Comparison of ENCODE assay signal across 20 cellular contexts in the genomic region with DNA sequence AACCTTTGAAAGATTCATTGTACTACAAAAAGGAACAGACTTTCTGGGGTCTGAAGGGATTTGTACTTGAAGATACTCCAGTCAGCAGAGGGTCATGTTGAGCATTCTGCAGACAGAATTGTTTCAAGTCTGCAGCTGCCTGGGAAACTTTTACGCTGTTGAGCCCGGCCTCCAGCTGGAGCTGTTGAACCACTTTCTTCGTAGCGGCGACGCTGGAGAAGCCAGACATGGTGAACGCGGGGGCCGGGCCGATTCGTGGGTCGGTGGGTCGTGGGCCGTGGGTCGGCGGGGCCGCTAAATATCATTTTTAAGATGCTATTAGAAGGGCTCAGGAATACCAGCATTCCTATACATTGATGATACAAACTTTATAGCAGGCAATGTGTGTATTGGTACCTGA. TPM values are rescaled to one million over a fixed set of nuclear protein-coding genes. Genes with fewer than 3 reads are reported as not detected.
A peak's percentile ranks its signal among the peaks of the same experiment; 100 is the strongest.
DNase-seq lines count a peak whose midpoint lies in the region; ATAC-seq, FAIRE-seq and TF ChIP-seq lines count a peak whose summit lies in the region.
"Had no signal": no experiment of that assay in that cellular context is flagged by ENCODE, and none has a peak within 500 bp of the region (broad histone marks: within the 10 kb centered on the region; RNA-seq: fewer than 3 reads in every experiment).

No MANE protein-coding gene starts in this region.

- no peak overlapping the region for H3K27ac ChIP-seq in GM23338 (ENCODE audit: low read depth)
- no peak overlapping the region; the same call in 2 of the 3 replicates for H3K27ac ChIP-seq in K562 (ENCODE audit: extremely low read depth, low read depth, low read length)
- no peak overlapping the region for H3K27ac ChIP-seq in Karpas-422 (ENCODE audit: low read length)
- H3K27ac ChIP-seq: BLaER1, thoracic aorta had no signal

- peak; percentile 59 for FAIRE-seq in K562 (lab: Jason Lieb, UNC)
- FAIRE-seq: H1, TTC549 had no signal

- in situ Hi-C loops in K562 (cut with MboI) = no loop called here

- no peak overlapping the region for H2AFZ ChIP-seq in GM23338
- peak overlapping the region; percentile 53 for H2AFZ ChIP-seq in K562 (ENCODE audit: low read depth, low read length)
- no peak overlapping the region for H2AFZ ChIP-seq in Karpas-422 (ENCODE audit: low read length)

- peak in 1 of 2 experiments; percentile 71; a peak in 2 of 4 replicates for TF ChIP-seq RAD21 in K562 (CRISPR knock-in tag; conservative IDR thresholded peaks at IDR 0.05 in 1 of 2, IDR thresholded peaks at IDR 0.05 in 1 of 2)

- H3K9me2 ChIP-seq in GM23338 (ENCODE audit: insufficient read depth) (no peaks in the 10 kb centered on the region), Karpas-422 (replicated peaks; ENCODE audit: insufficient read depth, low read length) (no peaks in the 10 kb centered on the region)

- H3K4me3 Mint-ChIP-seq in GM23338 = no peak overlapping the region
- no peak overlapping the region for H3K4me3 Mint-ChIP-seq in glutamatergic neuron (ENCODE audit: unreplicated experiment)
- H3K4me3 Mint-ChIP-seq in nephron progenitor cell = no peak overlapping the region

- H3K27me3 Mint-ChIP-seq in GM23338 (ENCODE audit: insufficient read depth, low read depth, poor library complexity) (no peaks in the 10 kb centered on the region), glutamatergic neuron (ENCODE audit: unreplicated experiment) (no peaks in the 10 kb centered on the region), nephron progenitor cell (ENCODE audit: low read depth, poor library complexity) (peaks cover 11% of the 10 kb centered on the region)

- no peak for TF ChIP-seq EP300 in K562 (IDR thresholded peaks at IDR 0.05; ENCODE audit: low read length)

- TF ChIP-seq POLR2A in K562 (conservative IDR thresholded peaks at IDR 0.05) = no peak

- H3K27me3 ChIP-seq in GM23338 (ENCODE audit: insufficient read depth) (no peaks in the 10 kb centered on the region), K562 (ENCODE audit: control insufficient read depth in 2 of 2, insufficient read depth in 2 of 2, low read length in 2 of 2) (no peaks in the 10 kb centered on the region), Karpas-422 (ENCODE audit: low read length) (no peaks in the 10 kb centered on the region)

- no peaks in the 10 kb centered on the region for H3F3A ChIP-seq in GM23338 (replicated peaks; ENCODE audit: low read depth)

- H3K4me2 ChIP-seq in GM23338 (no peak overlapping the region), K562 (ENCODE audit: insufficient read depth, low read length) (peak overlapping the region; percentile 29; the same call in 1 of the 2 replicates), Karpas-422 (ENCODE audit: low read depth, low read length, poor library complexity, severe bottlenecking) (no peak overlapping the region)
- H3K4me2 ChIP-seq: BLaER1 had no signal

- no peaks in the 10 kb centered on the region for H3K9me3 Mint-ChIP-seq in GM23338
- no peaks in the 10 kb centered on the region for H3K9me3 Mint-ChIP-seq in glutamatergic neuron (ENCODE audit: unreplicated experiment)
- H3K9me3 Mint-ChIP-seq in nephron progenitor cell = no peaks in the 10 kb centered on the region

- H3K4me1 Mint-ChIP-seq in GM23338 (no peaks in the 10 kb centered on the region), glutamatergic neuron (ENCODE audit: low read depth, unreplicated experiment) (no peaks in the 10 kb centered on the region), nephron progenitor cell (no peaks in the 10 kb centered on the region)

- WGBS in K562 (ENCODE audit: insufficient coverage, low coverage, missing lambda C conversion rate) = 37% methylated on average over 14 of the region's 17 CpGs

- H3K27ac Mint-ChIP-seq in GM23338 (no peak overlapping the region), glutamatergic neuron (ENCODE audit: unreplicated experiment) (no peak overlapping the region), nephron progenitor cell (no peak overlapping the region)

- peak; percentile 40 for DNase-seq in GM23338 (ENCODE audit: low spot score)
- DNase-seq in K562 (ENCODE audit: extremely low read depth in 1 of 4, low spot score in 3 of 4) = peak in 2 of 4 experiments; percentile 18 to 73
- DNase-seq in glutamatergic neuron = peak; percentile 10
- peak; percentile 29 for DNase-seq in nephron progenitor cell
- DNase-seq in Karpas-422 = no peak
- no peak for DNase-seq in AG20443 (ENCODE audit: low spot score)
- DNase-seq: activated naive CD4-positive, alpha-beta T cell treated with anti-CD3 and anti-CD28 coated beads, Interleukin-2, amount 50 U/mL, for 16 hours; activated T-cell treated with anti-CD3 and anti-CD28 coated beads, Interleukin-2, amount 50 U/mL, for 1 hour; dermis blood vessel endothelial cell; hippocampal formation; mucosa of descending colon; NCI-H1105; NCI-H2107; NCI-H774 had no signal

- no peaks in the 10 kb centered on the region for H3K36me3 ChIP-seq in GM23338 (ENCODE audit: insufficient read depth)
- H3K36me3 ChIP-seq in K562 (ENCODE audit: control insufficient read depth, insufficient read depth, low read length) = no peaks in the 10 kb centered on the region
- no peaks in the 10 kb centered on the region for H3K36me3 ChIP-seq in Karpas-422 (ENCODE audit: insufficient read depth, low read length)
- H3K36me3 ChIP-seq: BLaER1, thoracic aorta had no signal

- ATAC-seq in GM23338 (peak; percentile 45; the same call in 1 of the 3 replicates), K562 (peak; percentile 94), GM21367 (IDR thresholded peaks at IDR 0.05; ENCODE audit: unreplicated experiment) (no peak), HG03139 (IDR thresholded peaks at IDR 0.05; ENCODE audit: unreplicated experiment) (no peak)
- ATAC-seq: mucosa of descending colon had no signal

- BruUV-seq in K562 (replicated peaks; lab: Mats Ljungman, UMichigan) = no TSS peak

- no peaks in the 10 kb centered on the region; the same call in 1 of the 2 replicates for H3K9me3 ChIP-seq in K562 (replicated peaks; ENCODE audit: control insufficient read depth, insufficient read depth, low read depth, low read length)
- no peaks in the 10 kb centered on the region for H3K9me3 ChIP-seq in Karpas-422 (ENCODE audit: low read length)
- H3K9me3 ChIP-seq: BLaER1, mucosa of descending colon, thoracic aorta had no signal

- CTCF ChIA-PET in K562 (lab: Yijun Ruan, JAX; ENCODE audit: low intra/inter-chr PET ratio) = no interaction called here

- POLR2A ChIA-PET in K562 (lab: Yijun Ruan, JAX) = interaction anchor here (0.6 to 0.7 kb wide), 2 partner anchors 25 to 28 kb away, joined by 3 read pairs; no protein-coding TSS in a partner anchor

- no peaks in the 10 kb centered on the region for H4K20me1 ChIP-seq in GM23338 (replicated peaks; ENCODE audit: insufficient read depth)
- no peaks in the 10 kb centered on the region for H4K20me1 ChIP-seq in K562 (replicated peaks; ENCODE audit: control insufficient read depth, insufficient read depth, low read length)
- H4K20me1 ChIP-seq in Karpas-422 (ENCODE audit: insufficient read depth, low read depth, low read length) = no peaks in the 10 kb centered on the region
- H4K20me1 ChIP-seq: BLaER1 had no signal

- H3K4me1 ChIP-seq in GM23338 (ENCODE audit: insufficient read depth) = no peaks in the 10 kb centered on the region
- H3K4me1 ChIP-seq in K562 (replicated peaks in 1 of 2; ENCODE audit: control insufficient read depth in 2 of 2, insufficient read depth in 2 of 2, low read length in 2 of 2) = peaks cover 0 to 3% of the 10 kb centered on the region in 2 experiments; a peak in 3 of 5 replicates
- no peaks in the 10 kb centered on the region; the same call in 1 of the 2 replicates for H3K4me1 ChIP-seq in Karpas-422 (ENCODE audit: low read length)

- no peak overlapping the region for H3K4me3 ChIP-seq in GM23338
- 0 out of 2 replicates have a peak overlapping the region, but pooled peaks have one; percentile 9 for H3K4me3 ChIP-seq in K562
- no peak overlapping the region for H3K4me3 ChIP-seq in Karpas-422 (ENCODE audit: low read length)
- H3K4me3 ChIP-seq: BLaER1, mucosa of descending colon, thoracic aorta had no signal

- H3K36me3 Mint-ChIP-seq in GM23338 (ENCODE audit: low read depth) (no peaks in the 10 kb centered on the region), glutamatergic neuron (ENCODE audit: unreplicated experiment) (no peaks in the 10 kb centered on the region), nephron progenitor cell (ENCODE audit: low read depth) (no peaks in the 10 kb centered on the region)

- intact Hi-C loops in K562 (cut with micrococcal nuclease) = loop anchor here (1.0 to 2.0 kb wide), 3 partner anchors 55 to 186 kb away; no protein-coding TSS in a partner anchor

- TF ChIP-seq CTCF in GM23338 (conservative IDR thresholded peaks at IDR 0.05; ENCODE audit: low read depth in 2 of 2) = peak in 1 of 2 experiments; percentile 38; a peak in 2 of 4 replicates
- peak; percentile 39 to 51 (median 49); a peak in 4 of 6 replicates for TF ChIP-seq CTCF in K562 (IDR thresholded peaks at IDR 0.05 in 2 of 3, conservative IDR thresholded peaks at IDR 0.05 in 1 of 3; ENCODE audit: insufficient read depth in 2 of 3, low read depth in 1 of 3, low read length in 3 of 3)
- no peak for TF ChIP-seq CTCF in glutamatergic neuron (IDR thresholded peaks at IDR 0.05; ENCODE audit: partially characterized antibody, unreplicated experiment)
- TF ChIP-seq CTCF in nephron progenitor cell (IDR thresholded peaks at IDR 0.05) = no peak

- no peak overlapping the region for H3K9ac ChIP-seq in K562 (ENCODE audit: insufficient read depth in 1 of 2, low read depth in 2 of 2, low read length in 2 of 2)
- no peak overlapping the region for H3K9ac ChIP-seq in Karpas-422 (ENCODE audit: low read length)
- H3K9ac ChIP-seq: BLaER1 had no signal

- no peaks in the 10 kb centered on the region for H3K9me1 ChIP-seq in K562 (ENCODE audit: control insufficient read depth, insufficient read depth, low read length)

- H3K79me2 ChIP-seq in GM23338 (replicated peaks; ENCODE audit: insufficient read depth) (no peaks in the 10 kb centered on the region), K562 (ENCODE audit: control insufficient read depth, insufficient read depth, low read length) (no peaks in the 10 kb centered on the region), Karpas-422 (ENCODE audit: low read length) (no peaks in the 10 kb centered on the region)

RNA-seq across cellular contexts. Expression of gene RTL9, which starts 12.0 kb away (rescaled TPM):
- total RNA-seq in GM23338 (2014; rRNA removed; shearing (Covaris generic)) = 0.19 and 0.31 TPM in 2 replicates
- polyA plus RNA-seq in GM23338 (2016; fragmentation: Nextera tagmentation; extraction: Ambion mirVana) = not detected in 2 replicates
- total RNA-seq in K562 (2011; cell fraction: chromatin; rRNA removed; ENCODE audit: low replicate concordance) = 0.16 and 0.26 TPM in 2 replicates
- total RNA-seq in K562 (2011; cell fraction: nucleolus; rRNA removed) = under 0.01 TPM in 1 of 2 replicates, not detected in the other
- 0.15 TPM in 2 replicates for total RNA-seq in K562 (2011; cell fraction: nucleoplasm; rRNA removed)
- 0.04 and 0.05 TPM in 2 replicates for total RNA-seq in K562 (2014; rRNA removed)
- total RNA-seq in K562 (2014; rRNA removed; fragmentation: Illumina TruSeq; extraction: Trizol) = 0.10 and 0.11 TPM in 2 replicates
- 0.04 TPM in 1 of 2 replicates, not detected in the other for total RNA-seq in K562 (2015; rRNA removed; fragmentation: Illumina TruSeq; extraction: Trizol)
- 0.16 and 0.31 TPM in 2 replicates for total RNA-seq in K562 (2021)
- polyA plus RNA-seq in K562 (2011; rRNA removed) = 0.03 and 0.35 TPM in 2 replicates
- polyA plus RNA-seq in K562 (2011; cell fraction: cytosol; rRNA removed) = 0.06 and 0.52 TPM in 2 replicates
- 0.10 and 1.2 TPM in 2 replicates for polyA plus RNA-seq in K562 (2011; cell fraction: nucleus; rRNA removed)
- 0.08 and 0.17 TPM in 2 replicates for polyA plus RNA-seq in K562 (2012)
- polyA plus RNA-seq in K562 (2014; fragmentation: Illumina TruSeq; extraction: Trizol) = 0.18 and 0.22 TPM in 2 replicates
- under 1 TPM in 1 of 2 experiments, not detected in 1; 0.06 TPM for polyA plus RNA-seq in K562 (2014; fragmentation: Nextera tagmentation; extraction: Ambion mirVana)
- 0.11 and 0.21 TPM in 2 replicates for polyA plus RNA-seq in K562 (2014; rRNA removed)
- 0.25 TPM in 1 of 2 replicates, not detected in the other for polyA minus RNA-seq in K562 (2011; rRNA and poly(A)+ RNA removed)
- polyA minus RNA-seq in K562 (2011; cell fraction: cytosol; rRNA and poly(A)+ RNA removed) = 0.38 TPM in 1 of 2 replicates, not detected in the other
- 0.13 TPM in 1 of 2 replicates, not detected in the other for polyA minus RNA-seq in K562 (2011; cell fraction: nucleus; rRNA and poly(A)+ RNA removed)
- total RNA-seq in glutamatergic neuron (ENCODE audit: unreplicated experiment) = 1.8 TPM
- total RNA-seq in Karpas-422 (2014; rRNA removed; shearing (Covaris generic); ENCODE audit: low replicate concordance) = 0.07 TPM in 1 of 2 replicates, not detected in the other
- total RNA-seq: dermis blood vessel endothelial cell had no signal

RNA-seq across cellular contexts. Expression of gene AMMECR1, which starts 28.8 kb away (rescaled TPM):
- 31.3 and 32.5 TPM in 2 replicates for total RNA-seq in GM23338 (2014; rRNA removed; shearing (Covaris generic))
- 12.4 and 16.9 TPM in 2 replicates for polyA plus RNA-seq in GM23338 (2016; fragmentation: Nextera tagmentation; extraction: Ambion mirVana)
- 9.3 and 29.0 TPM in 2 replicates for total RNA-seq in K562 (2011; cell fraction: chromatin; rRNA removed; ENCODE audit: low replicate concordance)
- 9.2 and 10.7 TPM in 2 replicates for total RNA-seq in K562 (2011; cell fraction: nucleolus; rRNA removed)
- 24.3 and 40.2 TPM in 2 replicates for total RNA-seq in K562 (2011; cell fraction: nucleoplasm; rRNA removed)
- total RNA-seq in K562 (2014; rRNA removed) = 20.6 and 24.1 TPM in 2 replicates
- 34.8 and 40.7 TPM in 2 replicates for total RNA-seq in K562 (2014; rRNA removed; fragmentation: Illumina TruSeq; extraction: Trizol)
- total RNA-seq in K562 (2015; rRNA removed; fragmentation: Illumina TruSeq; extraction: Trizol) = 23.3 and 23.6 TPM in 2 replicates
- 30.5 and 33.9 TPM in 2 replicates for total RNA-seq in K562 (2021)
- 29.3 and 36.7 TPM in 2 replicates for polyA plus RNA-seq in K562 (2011; rRNA removed)
- 15.2 and 15.6 TPM in 2 replicates for polyA plus RNA-seq in K562 (2011; cell fraction: cytosol; rRNA removed)
- polyA plus RNA-seq in K562 (2011; cell fraction: nucleus; rRNA removed) = 20.0 and 20.8 TPM in 2 replicates
- polyA plus RNA-seq in K562 (2012) = 12.4 and 19.0 TPM in 2 replicates
- 27.6 and 35.8 TPM in 2 replicates for polyA plus RNA-seq in K562 (2014; fragmentation: Illumina TruSeq; extraction: Trizol)
- polyA plus RNA-seq in K562 (2014; fragmentation: Nextera tagmentation; extraction: Ambion mirVana) = 10 to 100 TPM; 13.9 to 16.1 TPM
- polyA plus RNA-seq in K562 (2014; rRNA removed) = 17.9 and 18.6 TPM in 2 replicates
- polyA minus RNA-seq in K562 (2011; rRNA and poly(A)+ RNA removed) = 40.6 TPM in 2 replicates
- polyA minus RNA-seq in K562 (2011; cell fraction: cytosol; rRNA and poly(A)+ RNA removed) = 11.6 and 20.1 TPM in 2 replicates
- 34.7 and 36.0 TPM in 2 replicates for polyA minus RNA-seq in K562 (2011; cell fraction: nucleus; rRNA and poly(A)+ RNA removed)
- 2.3 TPM for total RNA-seq in glutamatergic neuron (ENCODE audit: unreplicated experiment)
- 8.5 and 15.1 TPM in 2 replicates for total RNA-seq in Karpas-422 (2014; rRNA removed; shearing (Covaris generic); ENCODE audit: low replicate concordance)

Comparison
In these comparisons a context has a peak if more than half of its experiments do, and no peak if none do; other contexts are left out.
1. ATAC-seq: peak in GM23338 (single experiment) and K562 (single experiment); none in GM21367 (single experiment) and HG03139 (single experiment).
2. DNase-seq: peak in GM23338 (single experiment), glutamatergic neuron (single experiment) and nephron progenitor cell (single experiment); none in Karpas-422 (single experiment) and AG20443 (single experiment).
3. CTCF ChIP-seq: peak in K562 (3 of 3); none in glutamatergic neuron (single experiment) and nephron progenitor cell (single experiment).